ENCODE assay signal across 18 cellular contexts in genomic region chr3:71722693-71723092, GRCh38. TPM values are rescaled to one million over a fixed set of nuclear protein-coding genes. Genes with fewer than 3 reads are reported as not detected.
DNase-seq lines count a peak whose midpoint lies in the region; ATAC-seq and TF ChIP-seq lines count a peak whose summit lies in the region.
"Had no signal": no experiment of that assay in that cellular context is flagged by ENCODE, and none has a peak within 500 bp of the region (broad histone marks: within the 10 kb centered on the region; RNA-seq: fewer than 3 reads in every experiment).

No MANE protein-coding gene starts in this region.

- CTCF ChIA-PET in activated naive CD4-positive, alpha-beta T cell treated with anti-CD3 and anti-CD28 coated beads for 36 hours (lab: Charles Lee): interaction anchor here (1.0 to 6.6 kb wide), 5 partner anchors 9 to 152 kb away, joined by 3 to 48 read pairs (median 4); no protein-coding TSS in a partner anchor
- CTCF ChIA-PET in WTC11 (lab: Charles Lee): no interaction called here

- peaks cover 70% of the 10 kb centered on the region for H3K4me1 Mint-ChIP-seq in activated naive CD4-positive, alpha-beta T cell treated with anti-CD3 and anti-CD28 coated beads for 36 hours (ENCODE audit: low read depth)
- peaks cover 19% of the 10 kb centered on the region for H3K4me1 Mint-ChIP-seq in WTC11
- peaks cover 68% of the 10 kb centered on the region for H3K4me1 Mint-ChIP-seq in stimulated activated naive CD8-positive, alpha-beta T cell treated with anti-CD3 and anti-CD28 coated beads, Interleukin-15, amount 100 ng/mL, for 72 hours

- H3K27me3 ChIP-seq in effector memory CD4-positive, alpha-beta T cell (replicated peaks; ENCODE audit: control insufficient read depth, insufficient read depth, low read length, poor library complexity, severe bottlenecking): no peaks in the 10 kb centered on the region
- H3K27me3 ChIP-seq: MG63 had no signal

- no peaks in the 10 kb centered on the region for H3K36me3 ChIP-seq in effector memory CD4-positive, alpha-beta T cell (ENCODE audit: control insufficient read depth, insufficient read depth, low read length)
- H3K36me3 ChIP-seq: MG63, thoracic aorta had no signal

- H3K4me3 Mint-ChIP-seq in activated naive CD4-positive, alpha-beta T cell treated with anti-CD3 and anti-CD28 coated beads for 36 hours: peak overlapping the region; percentile 45
- H3K4me3 Mint-ChIP-seq in WTC11: 0 out of 2 replicates have a peak overlapping the region, but pooled peaks have one; percentile 6
- peak overlapping the region; percentile 70 to 94 for H3K4me3 Mint-ChIP-seq in stimulated activated naive CD8-positive, alpha-beta T cell treated with anti-CD3 and anti-CD28 coated beads, Interleukin-15, amount 100 ng/mL, for 72 hours

- ATAC-seq in WTC11: no peak
- ATAC-seq in stimulated activated naive CD8-positive, alpha-beta T cell treated with anti-CD3 and anti-CD28 coated beads, Interleukin-15, amount 100 ng/mL, for 72 hours: no peak
- no peak for ATAC-seq in HG03159 (IDR thresholded peaks at IDR 0.05; ENCODE audit: unreplicated experiment)
- ATAC-seq: sciatic nerve had no signal

- H3K4me1 ChIP-seq in effector memory CD4-positive, alpha-beta T cell (ENCODE audit: control insufficient read depth, insufficient read depth, low read length, poor library complexity, severe bottlenecking): peaks cover 57% of the 10 kb centered on the region

- TF ChIP-seq CTCF in WTC11 (IDR thresholded peaks at IDR 0.05): no peak

- no peaks in the 10 kb centered on the region for H3K9me3 Mint-ChIP-seq in activated naive CD4-positive, alpha-beta T cell treated with anti-CD3 and anti-CD28 coated beads for 36 hours
- no peaks in the 10 kb centered on the region for H3K9me3 Mint-ChIP-seq in WTC11
- H3K9me3 Mint-ChIP-seq in stimulated activated naive CD8-positive, alpha-beta T cell treated with anti-CD3 and anti-CD28 coated beads, Interleukin-15, amount 100 ng/mL, for 72 hours: no peaks in the 10 kb centered on the region

- POLR2A ChIA-PET in WTC11 (lab: Charles Lee): no interaction called here

- intact Hi-C loops in activated naive CD4-positive, alpha-beta T cell treated with anti-CD3 and anti-CD28 coated beads for 36 hours (cut with micrococcal nuclease): loop anchor here (1.0 to 10.0 kb wide), 11 partner anchors 20 to 1365 kb away; partner anchors contain the start of gene RYBP

- peak overlapping the region; percentile 73 for H3K27ac ChIP-seq in effector memory CD4-positive, alpha-beta T cell (ENCODE audit: insufficient read depth, low read length, poor library complexity, severe bottlenecking)
- no peak overlapping the region for H3K27ac ChIP-seq in caudate nucleus (ENCODE audit: low read depth, low read length)
- H3K27ac ChIP-seq: thoracic aorta had no signal

- no peaks in the 10 kb centered on the region for H3K27me3 Mint-ChIP-seq in activated naive CD4-positive, alpha-beta T cell treated with anti-CD3 and anti-CD28 coated beads for 36 hours (ENCODE audit: low read depth)
- H3K27me3 Mint-ChIP-seq in WTC11 (ENCODE audit: low read depth): peaks cover 35% of the 10 kb centered on the region
- no peaks in the 10 kb centered on the region for H3K27me3 Mint-ChIP-seq in stimulated activated naive CD8-positive, alpha-beta T cell treated with anti-CD3 and anti-CD28 coated beads, Interleukin-15, amount 100 ng/mL, for 72 hours

- H3K4me3 ChIP-seq in effector memory CD4-positive, alpha-beta T cell (ENCODE audit: insufficient read depth, low read depth, low read length, poor library complexity, severe bottlenecking): peak overlapping the region; percentile 16
- H3K4me3 ChIP-seq: MG63, thoracic aorta had no signal

- peaks cover 5% of the 10 kb centered on the region for H3K36me3 Mint-ChIP-seq in activated naive CD4-positive, alpha-beta T cell treated with anti-CD3 and anti-CD28 coated beads for 36 hours (ENCODE audit: low read depth)
- no peaks in the 10 kb centered on the region for H3K36me3 Mint-ChIP-seq in WTC11

- peak; percentile 12 for DNase-seq in activated naive CD4-positive, alpha-beta T cell treated with anti-CD3 and anti-CD28 coated beads for 36 hours
- DNase-seq in activated naive CD4-positive, alpha-beta T cell (lab: John Stamatoyannopoulos, UW): no peak
- DNase-seq in WTC11 (ENCODE audit: low spot score): no peak
- no peak for DNase-seq in effector memory CD4-positive, alpha-beta T cell
- no peak for DNase-seq in stimulated activated naive CD8-positive, alpha-beta T cell treated with anti-CD3 and anti-CD28 coated beads, Interleukin-15, amount 100 ng/mL, for 72 hours
- DNase-seq in activated CD4-positive, CD25-positive, alpha-beta regulatory T cell treated with anti-CD3 and anti-CD28 coated beads, Interleukin-2, amount 50 U/mL, for 72 hours: no peak
- DNase-seq in caudate nucleus (lab: John Stamatoyannopoulos, UW): no peak
- DNase-seq: activated effector memory CD4-positive, alpha-beta T cell treated with anti-CD3 and anti-CD28 coated beads, Interleukin-2, amount 50 U/mL, for 16 hours; DMS79; effector CD4-positive, alpha-beta T cell; GOT3; IMR-90; MG63; NCI-H2171 treated with DMSO at 0.1 percent for 48 hours; NCI-H526 treated with DMSO at 0.1 percent for 48 hours had no signal

- H3K9me3 ChIP-seq in effector memory CD4-positive, alpha-beta T cell (ENCODE audit: control insufficient read depth, low read length): no peaks in the 10 kb centered on the region
- H3K9me3 ChIP-seq: MG63, thoracic aorta had no signal

- peak overlapping the region; percentile 85 for H3K27ac Mint-ChIP-seq in activated naive CD4-positive, alpha-beta T cell treated with anti-CD3 and anti-CD28 coated beads for 36 hours
- no peak overlapping the region for H3K27ac Mint-ChIP-seq in WTC11
- peak overlapping the region in 1 of 2 donors; percentile 91 for H3K27ac Mint-ChIP-seq in stimulated activated naive CD8-positive, alpha-beta T cell treated with anti-CD3 and anti-CD28 coated beads, Interleukin-15, amount 100 ng/mL, for 72 hours

TF ChIP-seq in WTC11, 78 proteins besides CTCF, POLR2A, EP300 and RAD21 (continues in another document):
- TF ChIP-seq FOXP4 (CRISPR knock-in tag; IDR thresholded peaks at IDR 0.05) (no peak), USF1 (CRISPR knock-in tag; IDR thresholded peaks at IDR 0.05) (no peak), CREM (CRISPR knock-in tag; IDR thresholded peaks at IDR 0.05) (no peak), E2F5 (CRISPR knock-in tag; IDR thresholded peaks at IDR 0.05) (no peak), PREB (CRISPR knock-in tag; IDR thresholded peaks at IDR 0.05; ENCODE audit: borderline replicate concordance) (no peak), MYBL2 (CRISPR knock-in tag; IDR thresholded peaks at IDR 0.05) (no peak), ZNF263 (CRISPR knock-in tag; IDR thresholded peaks at IDR 0.05; ENCODE audit: low read depth) (no peak)
- TF ChIP-seq, protein P1, sequence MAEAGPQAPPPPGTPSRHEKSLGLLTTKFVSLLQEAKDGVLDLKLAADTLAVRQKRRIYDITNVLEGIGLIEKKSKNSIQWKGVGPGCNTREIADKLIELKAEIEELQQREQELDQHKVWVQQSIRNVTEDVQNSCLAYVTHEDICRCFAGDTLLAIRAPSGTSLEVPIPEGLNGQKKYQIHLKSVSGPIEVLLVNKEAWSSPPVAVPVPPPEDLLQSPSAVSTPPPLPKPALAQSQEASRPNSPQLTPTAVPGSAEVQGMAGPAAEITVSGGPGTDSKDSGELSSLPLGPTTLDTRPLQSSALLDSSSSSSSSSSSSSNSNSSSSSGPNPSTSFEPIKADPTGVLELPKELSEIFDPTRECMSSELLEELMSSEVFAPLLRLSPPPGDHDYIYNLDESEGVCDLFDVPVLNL (CRISPR knock-in tag; IDR thresholded peaks at IDR 0.05; ENCODE audit: borderline replicate concordance, low read depth): no peak

RNA-seq across cellular contexts. Expression of gene EIF4E3, which starts 2.5 kb away (rescaled TPM):
- 10 to 100 TPM; 25.2 to 26.2 TPM for total RNA-seq in activated naive CD4-positive, alpha-beta T cell treated with anti-CD3 and anti-CD28 coated beads for 36 hours
- 14.0 to 16.5 TPM (median 14.3 TPM) in 3 replicates for total RNA-seq in WTC11 (2021)

RNA-seq across cellular contexts. Expression of gene GPR27, which starts 31.0 kb away (rescaled TPM):
- total RNA-seq in activated naive CD4-positive, alpha-beta T cell treated with anti-CD3 and anti-CD28 coated beads for 36 hours: under 1 TPM; 0.74 to 0.93 TPM
- total RNA-seq in WTC11 (2021): 14.7 to 16.4 TPM (median 14.8 TPM) in 3 replicates
- total RNA-seq: IMR-90 had no signal

Comparison
In these comparisons a context has a peak if more than half of its experiments do, and no peak if none do; other contexts are left out.
1. H3K4me3 Mint-ChIP-seq: peak in every context shown above with its lines; median percentile 82 in stimulated activated naive CD8-positive, alpha-beta T cell treated with anti-CD3 and anti-CD28 coated beads, Interleukin-15, amount 100 ng/mL, for 72 hours; 45 in activated naive CD4-positive, alpha-beta T cell treated with anti-CD3 and anti-CD28 coated beads for 36 hours; 6 in WTC11.